ENCODE assay signal across 2 cellular contexts in the genomic region with DNA sequence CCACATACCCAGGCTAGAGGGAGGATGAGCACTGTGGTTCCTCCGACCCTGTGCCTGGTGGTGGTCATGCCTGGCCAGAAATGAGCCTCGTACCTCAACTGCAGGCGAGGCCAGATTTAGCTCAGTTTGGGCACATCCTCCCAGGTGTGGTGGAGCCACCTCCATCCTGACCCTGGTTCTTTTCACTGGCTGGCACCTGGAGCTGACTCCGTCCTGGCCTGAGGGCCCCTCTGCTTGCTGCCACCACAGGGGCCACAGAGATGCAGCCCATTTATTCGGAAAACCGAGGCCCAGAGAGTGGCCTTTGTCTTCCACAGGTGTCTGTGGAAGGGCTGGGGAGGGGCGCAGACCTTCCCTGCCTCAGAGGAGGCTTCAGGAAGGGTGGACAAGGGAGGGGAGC.
TF ChIP-seq lines count a peak whose summit lies in the region.

No MANE protein-coding gene starts in this region.

TF ChIP-seq in H1, 55 proteins besides CTCF, POLR2A, EP300 and RAD21:
- TF ChIP-seq KDM5A (IDR thresholded peaks at IDR 0.05; ENCODE audit: low read length) (no peak), EZH2 (IDR thresholded peaks at IDR 0.05; ENCODE audit: low read depth, low read length, severe bottlenecking) (no peak), GABPA (IDR thresholded peaks at IDR 0.05; ENCODE audit: borderline replicate concordance, insufficient read depth, low read length) (no peak), NRF1 (IDR thresholded peaks at IDR 0.05; ENCODE audit: low read depth, low read length) (no peak), BRCA1 (IDR thresholded peaks at IDR 0.05; ENCODE audit: low read depth, low read length) (no peak), POLR2AphosphoS5 (IDR thresholded peaks at IDR 0.05; ENCODE audit: low read depth, low read length) (no peak), GTF2F1 (IDR thresholded peaks at IDR 0.05; ENCODE audit: borderline replicate concordance, low read depth, low read length) (no peak), CHD2 (IDR thresholded peaks at IDR 0.05; ENCODE audit: low read length) (no peak), SIX5 (IDR thresholded peaks at IDR 0.05; ENCODE audit: low read depth, low read length) (no peak), RXRA (IDR thresholded peaks at IDR 0.05; ENCODE audit: insufficient read depth, low read depth, low read length) (no peak), CREB1 (IDR thresholded peaks at IDR 0.05) (no peak), KDM4A (IDR thresholded peaks at IDR 0.05; ENCODE audit: low read depth, low read length, severe bottlenecking) (no peak), SRF (IDR thresholded peaks at IDR 0.05; ENCODE audit: low read depth, low read length) (no peak)

TF ChIP-seq in GM23338, 12 proteins besides CTCF, POLR2A, EP300 and RAD21:
- no peak for TF ChIP-seq EZH2phosphoT487 (IDR thresholded peaks at IDR 0.05; ENCODE audit: unreplicated experiment)
- no peak for TF ChIP-seq ZNF114 (CRISPR knock-in tag; IDR thresholded peaks at IDR 0.05)
- TF ChIP-seq, protein P1, sequence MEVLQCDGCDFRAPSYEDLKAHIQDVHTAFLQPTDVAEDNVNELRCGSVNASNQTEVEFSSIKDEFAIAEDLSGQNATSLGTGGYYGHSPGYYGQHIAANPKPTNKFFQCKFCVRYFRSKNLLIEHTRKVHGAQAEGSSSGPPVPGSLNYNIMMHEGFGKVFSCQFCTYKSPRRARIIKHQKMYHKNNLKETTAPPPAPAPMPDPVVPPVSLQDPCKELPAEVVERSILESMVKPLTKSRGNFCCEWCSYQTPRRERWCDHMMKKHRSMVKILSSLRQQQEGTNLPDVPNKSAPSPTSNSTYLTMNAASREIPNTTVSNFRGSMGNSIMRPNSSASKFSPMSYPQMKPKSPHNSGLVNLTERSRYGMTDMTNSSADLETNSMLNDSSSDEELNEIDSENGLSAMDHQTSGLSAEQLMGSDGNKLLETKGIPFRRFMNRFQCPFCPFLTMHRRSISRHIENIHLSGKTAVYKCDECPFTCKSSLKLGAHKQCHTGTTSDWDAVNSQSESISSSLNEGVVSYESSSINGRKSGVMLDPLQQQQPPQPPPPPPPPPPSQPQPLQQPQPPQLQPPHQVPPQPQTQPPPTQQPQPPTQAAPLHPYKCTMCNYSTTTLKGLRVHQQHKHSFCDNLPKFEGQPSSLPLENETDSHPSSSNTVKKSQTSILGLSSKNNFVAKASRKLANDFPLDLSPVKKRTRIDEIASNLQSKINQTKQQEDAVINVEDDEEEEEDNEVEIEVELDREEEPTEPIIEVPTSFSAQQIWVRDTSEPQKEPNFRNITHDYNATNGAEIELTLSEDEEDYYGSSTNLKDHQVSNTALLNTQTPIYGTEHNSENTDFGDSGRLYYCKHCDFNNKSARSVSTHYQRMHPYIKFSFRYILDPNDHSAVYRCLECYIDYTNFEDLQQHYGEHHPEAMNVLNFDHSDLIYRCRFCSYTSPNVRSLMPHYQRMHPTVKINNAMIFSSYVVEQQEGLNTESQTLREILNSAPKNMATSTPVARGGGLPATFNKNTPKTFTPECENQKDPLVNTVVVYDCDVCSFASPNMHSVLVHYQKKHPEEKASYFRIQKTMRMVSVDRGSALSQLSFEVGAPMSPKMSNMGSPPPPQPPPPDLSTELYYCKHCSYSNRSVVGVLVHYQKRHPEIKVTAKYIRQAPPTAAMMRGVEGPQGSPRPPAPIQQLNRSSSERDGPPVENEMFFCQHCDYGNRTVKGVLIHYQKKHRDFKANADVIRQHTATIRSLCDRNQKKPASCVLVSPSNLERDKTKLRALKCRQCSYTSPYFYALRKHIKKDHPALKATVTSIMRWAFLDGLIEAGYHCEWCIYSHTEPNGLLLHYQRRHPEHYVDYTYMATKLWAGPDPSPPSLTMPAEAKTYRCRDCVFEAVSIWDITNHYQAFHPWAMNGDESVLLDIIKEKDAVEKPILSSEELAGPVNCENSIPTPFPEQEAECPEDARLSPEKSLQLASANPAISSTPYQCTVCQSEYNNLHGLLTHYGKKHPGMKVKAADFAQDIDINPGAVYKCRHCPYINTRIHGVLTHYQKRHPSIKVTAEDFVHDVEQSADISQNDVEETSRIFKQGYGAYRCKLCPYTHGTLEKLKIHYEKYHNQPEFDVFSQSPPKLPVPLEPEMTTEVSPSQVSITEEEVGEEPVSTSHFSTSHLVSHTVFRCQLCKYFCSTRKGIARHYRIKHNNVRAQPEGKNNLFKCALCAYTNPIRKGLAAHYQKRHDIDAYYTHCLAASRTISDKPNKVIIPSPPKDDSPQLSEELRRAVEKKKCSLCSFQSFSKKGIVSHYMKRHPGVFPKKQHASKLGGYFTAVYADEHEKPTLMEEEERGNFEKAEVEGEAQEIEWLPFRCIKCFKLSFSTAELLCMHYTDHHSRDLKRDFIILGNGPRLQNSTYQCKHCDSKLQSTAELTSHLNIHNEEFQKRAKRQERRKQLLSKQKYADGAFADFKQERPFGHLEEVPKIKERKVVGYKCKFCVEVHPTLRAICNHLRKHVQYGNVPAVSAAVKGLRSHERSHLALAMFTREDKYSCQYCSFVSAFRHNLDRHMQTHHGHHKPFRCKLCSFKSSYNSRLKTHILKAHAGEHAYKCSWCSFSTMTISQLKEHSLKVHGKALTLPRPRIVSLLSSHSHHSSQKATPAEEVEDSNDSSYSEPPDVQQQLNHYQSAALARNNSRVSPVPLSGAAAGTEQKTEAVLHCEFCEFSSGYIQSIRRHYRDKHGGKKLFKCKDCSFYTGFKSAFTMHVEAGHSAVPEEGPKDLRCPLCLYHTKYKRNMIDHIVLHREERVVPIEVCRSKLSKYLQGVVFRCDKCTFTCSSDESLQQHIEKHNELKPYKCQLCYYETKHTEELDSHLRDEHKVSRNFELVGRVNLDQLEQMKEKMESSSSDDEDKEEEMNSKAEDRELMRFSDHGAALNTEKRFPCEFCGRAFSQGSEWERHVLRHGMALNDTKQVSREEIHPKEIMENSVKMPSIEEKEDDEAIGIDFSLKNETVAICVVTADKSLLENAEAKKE (CRISPR knock-in tag; IDR thresholded peaks at IDR 0.05), result no peak
- TF ChIP-seq EZH2 (IDR thresholded peaks at IDR 0.05; ENCODE audit: low read depth, unreplicated experiment), result no peak
- no peak for TF ChIP-seq JUNB (IDR thresholded peaks at IDR 0.05; ENCODE audit: unreplicated experiment)
